ENCODE assay signal across 21 cellular contexts in genomic region chr5:147434049-147434448, GRCh38.
"Had no signal": no experiment of that assay in that cellular context is flagged by ENCODE, and none has a peak within 500 bp of the region (broad histone marks: within the 10 kb centered on the region; RNA-seq: fewer than 3 reads in every experiment).

No MANE protein-coding gene starts in this region.

- H3K4me3 Mint-ChIP-seq: endodermal cell; natural killer cell; neural crest cell; stimulated activated memory B cell treated with anti-CD40 and anti-IgM and Interleukin-4, amounts not matched to agents 10 μg/mL and 1 μg/mL and 100 μg/mL, for 72 hours; stimulated activated naive CD8-positive, alpha-beta T cell treated with anti-CD3 and anti-CD28 coated beads, Interleukin-15, Interleukin-2, amounts not matched to agents 100 ng/mL and 50 ng/mL, for 24 hours had no signal

- H3K4me3 ChIP-seq: coronary artery, ovary, testis, tibial nerve had no signal

- DNase-seq: central memory CD4-positive, alpha-beta T cell; effector CD4-positive, alpha-beta T cell; endodermal cell; erythroblast; foreskin melanocyte; kidney; left cardiac atrium; mesendoderm; natural killer cell; nucleus accumbens; ovary; right cardiac atrium; stimulated activated CD4-positive, alpha-beta T cell treated with anti-CD3 and anti-CD28 coated beads, Interleukin-15, amount 100 ng/mL, for 24 hours; stimulated activated CD4-positive, alpha-beta T cell treated with anti-CD3 and anti-CD28 coated beads, Interleukin-1b, Interleukin-23, amount 100 ng/mL, for 48 hours; stimulated activated CD4-positive, alpha-beta T cell treated with anti-CD3 and anti-CD28 coated beads, Interleukin-4, amount 100 ng/mL, for 24 hours; testis had no signal

- H3K27me3 Mint-ChIP-seq: stimulated activated naive CD8-positive, alpha-beta T cell treated with anti-CD3 and anti-CD28 coated beads, Interleukin-15, Interleukin-2, amounts not matched to agents 100 ng/mL and 50 ng/mL, for 24 hours had no signal

- H3K27ac ChIP-seq: coronary artery, ovary, testis, tibial nerve had no signal

- ATAC-seq: left cardiac atrium; natural killer cell; right cardiac atrium; stimulated activated memory B cell treated with anti-CD40 and anti-IgM and Interleukin-4, amounts not matched to agents 10 μg/mL and 1 μg/mL and 100 μg/mL, for 72 hours had no signal

- H3K9me3 ChIP-seq: ovary, testis, tibial nerve had no signal

- H3K9me3 Mint-ChIP-seq: endodermal cell; natural killer cell; neural crest cell; stimulated activated memory B cell treated with anti-CD40 and anti-IgM and Interleukin-4, amounts not matched to agents 10 μg/mL and 1 μg/mL and 100 μg/mL, for 72 hours; stimulated activated naive CD8-positive, alpha-beta T cell treated with anti-CD3 and anti-CD28 coated beads, Interleukin-15, Interleukin-2, amounts not matched to agents 100 ng/mL and 50 ng/mL, for 24 hours had no signal

- H3K36me3 ChIP-seq: ovary, tibial nerve had no signal

- H3K27me3 ChIP-seq: ovary, testis, tibial nerve had no signal

- H3K36me3 Mint-ChIP-seq: natural killer cell; stimulated activated memory B cell treated with anti-CD40 and anti-IgM and Interleukin-4, amounts not matched to agents 10 μg/mL and 1 μg/mL and 100 μg/mL, for 72 hours had no signal

- H3K4me1 Mint-ChIP-seq: natural killer cell; stimulated activated memory B cell treated with anti-CD40 and anti-IgM and Interleukin-4, amounts not matched to agents 10 μg/mL and 1 μg/mL and 100 μg/mL, for 72 hours had no signal

- H3K27ac Mint-ChIP-seq: endodermal cell; natural killer cell; stimulated activated memory B cell treated with anti-CD40 and anti-IgM and Interleukin-4, amounts not matched to agents 10 μg/mL and 1 μg/mL and 100 μg/mL, for 72 hours; stimulated activated naive CD8-positive, alpha-beta T cell treated with anti-CD3 and anti-CD28 coated beads, Interleukin-15, Interleukin-2, amounts not matched to agents 100 ng/mL and 50 ng/mL, for 24 hours had no signal
